40 cellular contexts compared by ENCODE assay signal in genomic region chr2:185222311-185222710, GRCh38.
"Had no signal": no experiment of that assay in that cellular context is flagged by ENCODE, and none has a peak within 500 bp of the region (broad histone marks: within the 10 kb centered on the region; RNA-seq: fewer than 3 reads in every experiment).

No MANE protein-coding gene starts in this region.

- H3K9me3 ChIP-seq: adrenal gland had no signal

- H3K27ac Mint-ChIP-seq: activated B cell treated with CpG ODN at 0.5 μM for 24 hours; activated CD4-positive, alpha-beta memory T cell treated with anti-CD3 and anti-CD28 coated beads for 36 hours; activated naive CD4-positive, alpha-beta T cell treated with anti-CD3 and anti-CD28 coated beads for 36 hours; activated naive CD4-positive, alpha-beta T cell treated with anti-CD3 and anti-CD28 coated beads, Interleukin-2, amount 50 U/mL, for 72 hours; activated T-helper 1 cell treated with anti-CD3 and anti-CD28 coated beads, Interleukin-12 subunit alpha, Interleukin-12 subunit beta, Interleukin-2, Interleukin-4 antibody, amounts not matched to agents 30 ng/mL and 10 ng/mL and 1 ng/mL, durations not matched to agents 14 hours and 24 hours and 36 hours; brain had no signal

- H3K4me1 Mint-ChIP-seq: activated B cell treated with CpG ODN at 0.5 μM for 24 hours; central memory CD8-positive, alpha-beta T cell had no signal

- H3K4me3 ChIP-seq: adrenal gland, cardiac muscle cell, K562, PC-9 had no signal

- H3K4me3 Mint-ChIP-seq: activated B cell treated with CpG ODN at 0.5 μM for 24 hours; activated CD4-positive, alpha-beta memory T cell treated with anti-CD3 and anti-CD28 coated beads for 36 hours; activated naive CD4-positive, alpha-beta T cell treated with anti-CD3 and anti-CD28 coated beads for 36 hours; activated T-cell treated with anti-CD3 and anti-CD28 coated beads, Interleukin-2, amount 50 U/mL, for 4 hours; activated T-helper 1 cell treated with anti-CD3 and anti-CD28 coated beads, Interleukin-12 subunit alpha, Interleukin-12 subunit beta, Interleukin-2, Interleukin-4 antibody, amounts not matched to agents 30 ng/mL and 10 ng/mL and 1 ng/mL, durations not matched to agents 14 hours and 24 hours and 36 hours; brain; central memory CD8-positive, alpha-beta T cell had no signal

- H3K27me3 Mint-ChIP-seq: activated B cell treated with CpG ODN at 0.5 μM for 24 hours; activated CD4-positive, alpha-beta memory T cell treated with anti-CD3 and anti-CD28 coated beads for 36 hours; brain; central memory CD8-positive, alpha-beta T cell had no signal

- H3K27ac ChIP-seq: adrenal gland, cardiac muscle cell, PC-9, RWPE1, VCaP had no signal

- H2AFZ ChIP-seq: PC-9 had no signal

- H3K36me3 ChIP-seq: adrenal gland, cardiac muscle cell had no signal

- ATAC-seq: activated naive CD4-positive, alpha-beta T cell treated with anti-CD3 and anti-CD28 coated beads, Interleukin-2, amount 50 U/mL, for 72 hours; activated T-cell treated with anti-CD3 and anti-CD28 coated beads, Interleukin-2, amount 50 U/mL, for 4 hours; K562; Right ventricle myocardium inferior; SK-N-SH treated with all-trans-retinoic acid at 6 μM for 48 hours had no signal

- H3K4me2 ChIP-seq: PC-9 had no signal

- FAIRE-seq: K562, RCC 7860 had no signal

- H3K4me1 ChIP-seq: adrenal gland had no signal

- H3K36me3 Mint-ChIP-seq: activated CD4-positive, alpha-beta memory T cell treated with anti-CD3 and anti-CD28 coated beads for 36 hours; activated naive CD4-positive, alpha-beta T cell treated with anti-CD3 and anti-CD28 coated beads, Interleukin-2, amount 50 U/mL, for 72 hours; brain had no signal

- H3K27me3 ChIP-seq: adrenal gland, cardiac muscle cell had no signal

- H3K9me3 Mint-ChIP-seq: activated B cell treated with CpG ODN at 0.5 μM for 24 hours; activated naive CD4-positive, alpha-beta T cell treated with anti-CD3 and anti-CD28 coated beads for 36 hours; activated T-cell treated with anti-CD3 and anti-CD28 coated beads, Interleukin-2, amount 50 U/mL, for 4 hours; activated T-helper 1 cell treated with anti-CD3 and anti-CD28 coated beads, Interleukin-12 subunit alpha, Interleukin-12 subunit beta, Interleukin-2, Interleukin-4 antibody, amounts not matched to agents 30 ng/mL and 10 ng/mL and 1 ng/mL, durations not matched to agents 14 hours and 24 hours and 36 hours had no signal

- DNase-seq: activated B cell treated with CpG ODN at 0.5 μM for 24 hours; activated CD4-positive, alpha-beta memory T cell treated with anti-CD3 and anti-CD28 coated beads for 36 hours; activated CD4-positive, alpha-beta T cell treated with anti-CD3 and anti-CD28 coated beads for 4 hours; activated CD4-positive, alpha-beta T cell treated with anti-CD3 and anti-CD28 coated beads, Interleukin-2, amount 50 U/mL, for 1 hour; activated CD4-positive, CD25-positive, alpha-beta regulatory T cell treated with anti-CD3 and anti-CD28 coated beads, Interleukin-2, amount 50 U/mL, for 72 hours; activated CD8-positive, alpha-beta memory T cell treated with anti-CD3 and anti-CD28 coated beads, Interleukin-2, amount 50 U/mL, for 4 hours; activated gamma-delta T cell treated with Interleukin-2 at 50 U/mL for 16 hours; activated naive CD4-positive, alpha-beta T cell treated with anti-CD3 and anti-CD28 coated beads for 36 hours; activated T-cell treated with anti-CD3 and anti-CD28 coated beads for 4 hours; activated T-cell treated with anti-CD3 and anti-CD28 coated beads, Interleukin-2, amount 50 U/mL, for 4 hours; adrenal gland; Karpas-422; MM.1S; NCI-H1092 treated with DMSO at 0.1 percent for 48 hours; NCI-H1417; NCI-H146; NCI-H187; NCI-H2029 treated with DMSO at 0.1 percent for 48 hours; NCI-H2107; NCI-H226; NCI-H446 treated with DMSO at 0.1 percent for 48 hours; NCI-H524 treated with DMSO at 0.1 percent for 48 hours; NK-92 treated with Interleukin-12 subunit alpha and Interleukin-12 subunit beta, amount 100 ng/mL, for 24 hours; PC-9; SIG-M5; SW 1271; T-helper 1 cell; T-helper 2 cell; T-helper 9 cell had no signal
